20 cellular contexts compared by ENCODE assay signal in genomic region chr3:123137001-123137400, GRCh38.
DNase-seq lines count a peak whose midpoint lies in the region; ATAC-seq, FAIRE-seq and TF ChIP-seq lines count a peak whose summit lies in the region.
"Had no signal": no experiment of that assay in that cellular context is flagged by ENCODE, and none has a peak within 500 bp of the region (broad histone marks: within the 10 kb centered on the region; RNA-seq: fewer than 3 reads in every experiment).

No MANE protein-coding gene starts in this region.

- in situ Hi-C loops in HAP-1 (cut with MboI; ENCODE audit: low sequenced_read_pairs) (no loop called here), GM23248 (cut with MboI) (no loop called here)

- TF ChIP-seq EP300 in SK-N-SH (IDR thresholded peaks at IDR 0.05; ENCODE audit: borderline replicate concordance in 1 of 2, low read depth in 1 of 2, low read length in 1 of 2): peak in 1 of 2 experiments; percentile 49; a peak in 2 of 4 replicates

- H2AFZ ChIP-seq in SK-N-SH (ENCODE audit: low read depth) (no peak overlapping the region), endothelial cell of umbilical vein (ENCODE audit: low read depth, low read length) (no peak overlapping the region), parathyroid adenoma (no peak overlapping the region), GM23248 (no peak overlapping the region)

- H3K4me3 ChIP-seq in HAP-1: no peak overlapping the region
- H3K4me3 ChIP-seq in SK-N-SH (ENCODE audit: low read depth in 2 of 2, low read length in 1 of 2): no peak overlapping the region
- H3K4me3 ChIP-seq in endothelial cell of umbilical vein (replicated peaks in 1 of 3; ENCODE audit: insufficient read depth in 1 of 3, low read depth in 1 of 3, low read length in 3 of 3): no peak overlapping the region
- H3K4me3 ChIP-seq in parathyroid adenoma (ENCODE audit: low read depth, low read length): no peak overlapping the region
- no peak overlapping the region for H3K4me3 ChIP-seq in GM23248
- H3K4me3 ChIP-seq: BLaER1, Peyer's patch had no signal

- 89% methylated on average over 2 of the region's 2 CpGs for WGBS in SK-N-SH (ENCODE audit: low lambda C conversion rate)
- 83 to 86% methylated on average over 2 of the region's 2 CpGs for WGBS in GM23248 (ENCODE audit: low coverage in 1 of 2, low lambda C conversion rate in 2 of 2, missing lambda C conversion rate in 2 of 2), 2 experiments

- H3K27ac ChIP-seq in SK-N-SH (ENCODE audit: low read depth in 2 of 2, low read length in 1 of 2) (peak overlapping the region in 1 of 2 experiments; percentile 94; a peak in 2 of 4 replicates), endothelial cell of umbilical vein (ENCODE audit: insufficient read depth, low read depth, low read length) (no peak overlapping the region), parathyroid adenoma (peak overlapping the region; percentile 2), GM23248 (no peak overlapping the region)
- H3K27ac ChIP-seq: BLaER1, HL-60, KMS-11, Peyer's patch had no signal

- peak; percentile 15; the same call in 1 of the 2 replicates for TF ChIP-seq RAD21 in SK-N-SH (IDR thresholded peaks at IDR 0.05; ENCODE audit: low read length)

- FAIRE-seq in endothelial cell of umbilical vein (lab: Jason Lieb, UNC): peak; percentile 26
- FAIRE-seq: G401.6, GM19239, H54 had no signal

- H3K27me3 ChIP-seq in HAP-1 (ENCODE audit: low read depth) (no peaks in the 10 kb centered on the region), SK-N-SH (ENCODE audit: insufficient read depth) (no peaks in the 10 kb centered on the region), endothelial cell of umbilical vein (ENCODE audit: control insufficient read depth in 2 of 2, insufficient read depth in 2 of 2, low read length in 2 of 2) (no peaks in the 10 kb centered on the region), parathyroid adenoma (ENCODE audit: control insufficient read depth, insufficient read depth, low read length) (no peaks in the 10 kb centered on the region), GM23248 (replicated peaks; ENCODE audit: insufficient read depth) (no peaks in the 10 kb centered on the region)
- H3K27me3 ChIP-seq: BLaER1, Peyer's patch had no signal

- no peak overlapping the region for H3K4me2 ChIP-seq in SK-N-SH
- H3K4me2 ChIP-seq in endothelial cell of umbilical vein (ENCODE audit: insufficient read depth, low read length): no peak overlapping the region
- peak overlapping the region; percentile 39 for H3K4me2 ChIP-seq in parathyroid adenoma (ENCODE audit: low read length)
- H3K4me2 ChIP-seq in GM23248 (ENCODE audit: unreplicated experiment): no peak overlapping the region
- H3K4me2 ChIP-seq: BLaER1, KMS-11 had no signal

- H3K9me3 ChIP-seq in HAP-1 (no peaks in the 10 kb centered on the region), SK-N-SH (no peaks in the 10 kb centered on the region), endothelial cell of umbilical vein (replicated peaks; ENCODE audit: control insufficient read depth, insufficient read depth, low read length) (no peaks in the 10 kb centered on the region), parathyroid adenoma (ENCODE audit: control insufficient read depth, low read length) (no peaks in the 10 kb centered on the region), GM23248 (ENCODE audit: low read depth) (no peaks in the 10 kb centered on the region)
- H3K9me3 ChIP-seq: BLaER1, Peyer's patch had no signal

- intact Hi-C loops in endothelial cell of umbilical vein (cut with micrococcal nuclease): no loop called here

- CTCF ChIA-PET in SK-N-SH (lab: Yijun Ruan, JAX): interaction anchor here (0.6 to 1.3 kb wide), 2 partner anchors 110 to 655 kb away, joined by 3 read pairs; no protein-coding TSS in a partner anchor
- CTCF ChIA-PET in endothelial cell of umbilical vein (lab: Charles Lee): no interaction called here

- H3K36me3 ChIP-seq in HAP-1 (replicated peaks): peaks cover 18% of the 10 kb centered on the region
- H3K36me3 ChIP-seq in SK-N-SH (replicated peaks in 1 of 2; ENCODE audit: control insufficient read depth in 1 of 2, insufficient read depth in 2 of 2, low read length in 1 of 2): peaks cover 14 to 15% of the 10 kb centered on the region in 2 experiments
- peaks cover 12 to 14% of the 10 kb centered on the region in 2 experiments for H3K36me3 ChIP-seq in endothelial cell of umbilical vein (ENCODE audit: control insufficient read depth in 2 of 2, extremely low read depth in 1 of 2, insufficient read depth in 2 of 2, low read length in 2 of 2)
- H3K36me3 ChIP-seq in parathyroid adenoma (ENCODE audit: control insufficient read depth, insufficient read depth, low read length): no peaks in the 10 kb centered on the region
- H3K36me3 ChIP-seq in GM23248 (ENCODE audit: low read depth): peaks cover 9% of the 10 kb centered on the region; the same call in 1 of the 2 replicates

- H3K4me1 ChIP-seq in HAP-1 (peaks cover 3% of the 10 kb centered on the region; the same call in 1 of the 2 replicates), SK-N-SH (ENCODE audit: control insufficient read depth in 1 of 2, insufficient read depth in 2 of 2, low read depth in 1 of 2, low read length in 1 of 2) (peaks cover 5 to 48% of the 10 kb centered on the region in 2 experiments; a peak in 3 of 4 replicates), endothelial cell of umbilical vein (ENCODE audit: control insufficient read depth, extremely low read depth, insufficient read depth, low read length) (no peaks in the 10 kb centered on the region), parathyroid adenoma (peaks cover 7% of the 10 kb centered on the region), GM23248 (ENCODE audit: insufficient read depth) (no peaks in the 10 kb centered on the region)
- H3K4me1 ChIP-seq: Peyer's patch had no signal

- no TSS peak for BruUV-seq in endothelial cell of umbilical vein (replicated peaks; lab: Mats Ljungman, UMichigan)

- H4K20me1 ChIP-seq in SK-N-SH (ENCODE audit: insufficient read depth): no peaks in the 10 kb centered on the region
- no peaks in the 10 kb centered on the region for H4K20me1 ChIP-seq in endothelial cell of umbilical vein (replicated peaks; ENCODE audit: control insufficient read depth, extremely low read depth, insufficient read depth, low read length)
- H4K20me1 ChIP-seq in GM23248 (ENCODE audit: insufficient read depth): no peaks in the 10 kb centered on the region
- H4K20me1 ChIP-seq: BLaER1 had no signal

- H3K79me2 ChIP-seq in SK-N-SH (ENCODE audit: insufficient read depth) (no peaks in the 10 kb centered on the region), endothelial cell of umbilical vein (ENCODE audit: control insufficient read depth, insufficient read depth, low read length) (no peaks in the 10 kb centered on the region), parathyroid adenoma (no peaks in the 10 kb centered on the region), GM23248 (ENCODE audit: insufficient read depth) (no peaks in the 10 kb centered on the region)

- POLR2A ChIA-PET in SK-N-SH (lab: Yijun Ruan, JAX) (no interaction called here), endothelial cell of umbilical vein (lab: Charles Lee) (no interaction called here)

- H3K9me2 ChIP-seq in SK-N-SH: no peaks in the 10 kb centered on the region
- no peaks in the 10 kb centered on the region for H3K9me2 ChIP-seq in GM23248 (ENCODE audit: insufficient read depth)

- TF ChIP-seq CTCF in SK-N-SH (IDR thresholded peaks at IDR 0.05): no peak
- TF ChIP-seq CTCF in endothelial cell of umbilical vein (IDR thresholded peaks at IDR 0.05; ENCODE audit: extremely low read depth in 1 of 2, insufficient read depth in 1 of 2, low read depth in 1 of 2, low read length in 2 of 2): no peak
- no peak for TF ChIP-seq CTCF in parathyroid adenoma (IDR thresholded peaks at IDR 0.05)

- no peak for ATAC-seq in HG02852 (IDR thresholded peaks at IDR 0.05; ENCODE audit: unreplicated experiment)

- dilution Hi-C loops in endothelial cell of umbilical vein (cut with MboI; ENCODE audit: extremely low pct_ligation_motif_present, low sequenced_read_pairs): no loop called here

- H3F3A ChIP-seq in SK-N-SH (replicated peaks; ENCODE audit: insufficient read depth) (peaks cover 4% of the 10 kb centered on the region), GM23248 (ENCODE audit: insufficient read depth) (no peaks in the 10 kb centered on the region)

- H3K9ac ChIP-seq in SK-N-SH (no peak overlapping the region), endothelial cell of umbilical vein (replicated peaks; ENCODE audit: extremely low read depth, insufficient read depth, low read length) (no peak overlapping the region), parathyroid adenoma (no peak overlapping the region), GM23248 (no peak overlapping the region)
- H3K9ac ChIP-seq: BLaER1, KMS-11 had no signal

- DNase-seq in HAP-1 (ENCODE audit: low spot score in 2 of 2) (peak; percentile 8 to 26), SK-N-SH (peak; percentile 58), endothelial cell of umbilical vein (ENCODE audit: low read depth, low spot score) (no peak), COR-L47 (lab: John Stamatoyannopoulos, UW) (no peak), GM23248 (no peak)
- DNase-seq: CD4-positive, alpha-beta memory T cell; NCI-H187 treated with DMSO at 0.1 percent for 48 hours; NCI-H226; NCI-H510A treated with DMSO at 0.1 percent for 48 hours; NCI-H748 treated with DMSO at 0.1 percent for 48 hours; Peyer's patch; T1000 had no signal

- H3K9me1 ChIP-seq in endothelial cell of umbilical vein (replicated peaks; ENCODE audit: control insufficient read depth, extremely low read depth, insufficient read depth, low read length): no peaks in the 10 kb centered on the region

- TF ChIP-seq POLR2A in endothelial cell of umbilical vein (IDR thresholded peaks at IDR 0.05; ENCODE audit: low read depth, low read length): no peak

TF ChIP-seq in SK-N-SH, 30 proteins besides CTCF, POLR2A, EP300 and RAD21 (continues in another document):
- TF ChIP-seq RCOR1 (IDR thresholded peaks at IDR 0.05; ENCODE audit: low read length) (0 out of 2 replicates have a peak, but pooled peaks have one; percentile 36), SMC3 (IDR thresholded peaks at IDR 0.05; ENCODE audit: low read depth, low read length) (peak; percentile 4; the same call in 1 of the 2 replicates), NFIC (IDR thresholded peaks at IDR 0.05; ENCODE audit: borderline replicate concordance) (no peak), RFX5 (IDR thresholded peaks at IDR 0.05; ENCODE audit: low read length) (no peak), CHD2 (IDR thresholded peaks at IDR 0.05; ENCODE audit: low read length, partially characterized antibody) (peak; percentile 14)

TF ChIP-seq in endothelial cell of umbilical vein, 7 proteins besides CTCF, POLR2A, EP300 and RAD21 (continues in another document):
- TF ChIP-seq MAX (IDR thresholded peaks at IDR 0.05; ENCODE audit: insufficient read depth, insufficient read length) (no peak), POLR2AphosphoS5 (IDR thresholded peaks at IDR 0.05; ENCODE audit: insufficient read depth, low read depth, low read length) (no peak), FOS (IDR thresholded peaks at IDR 0.05; ENCODE audit: borderline replicate concordance, insufficient read depth, low read length) (no peak), JUN (IDR thresholded peaks at IDR 0.05; ENCODE audit: borderline replicate concordance, insufficient read depth, insufficient read length, low read depth) (no peak), GATA2 (IDR thresholded peaks at IDR 0.05; ENCODE audit: insufficient read depth, insufficient read length, low read depth, low read length) (no peak)

Comparison
In these comparisons a context has a peak if more than half of its experiments do, and no peak if none do; other contexts are left out.
1. DNase-seq: peak in HAP-1 (2 of 2) and SK-N-SH (single experiment); none in endothelial cell of umbilical vein (single experiment), COR-L47 (single experiment) and GM23248 (single experiment).